ENCODE assay signal across 22 cellular contexts in the genomic region with DNA sequence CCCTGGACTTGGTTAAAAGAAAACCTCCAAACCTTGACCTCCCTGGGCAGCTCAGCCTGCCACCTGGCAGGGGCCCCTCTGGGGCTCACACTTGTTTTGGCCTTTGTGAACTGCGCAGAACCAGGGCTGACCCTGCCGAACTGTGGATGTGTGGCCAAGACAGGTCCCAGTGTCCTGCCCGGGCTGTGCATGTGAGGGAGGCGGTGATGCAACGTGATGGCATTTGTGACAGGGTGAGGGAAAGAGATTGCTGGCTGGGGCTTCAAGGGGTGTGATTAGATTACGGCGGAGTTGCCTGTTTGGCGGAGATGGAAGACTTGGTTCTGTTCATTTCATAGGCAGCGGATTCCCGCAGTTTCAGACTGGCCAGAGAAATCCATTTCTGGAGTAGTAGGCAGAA. TPM values are rescaled to one million over a fixed set of nuclear protein-coding genes. Genes with fewer than 3 reads are reported as not detected.
A peak's percentile ranks its signal among the peaks of the same experiment; 100 is the strongest.
DNase-seq lines count a peak whose midpoint lies in the region; ATAC-seq and TF ChIP-seq lines count a peak whose summit lies in the region.
"Had no signal": no experiment of that assay in that cellular context is flagged by ENCODE, and none has a peak within 500 bp of the region (broad histone marks: within the 10 kb centered on the region; RNA-seq: fewer than 3 reads in every experiment).

No MANE protein-coding gene starts in this region.

- no peak overlapping the region for H3K4me3 ChIP-seq in heart right ventricle
- H3K4me3 ChIP-seq: GM12878, SJSA1 had no signal

- no peak for TF ChIP-seq CTCF in heart right ventricle (IDR thresholded peaks at IDR 0.05)

- intact Hi-C loops in heart right ventricle (cut with DNase I): no loop called here

- H3K27ac ChIP-seq in heart right ventricle: peak overlapping the region; percentile 21 to 85 (median 77)
- H3K27ac ChIP-seq: 22Rv1, SJSA1 had no signal

- peaks cover 0 to 45% (median 16%) of the 10 kb centered on the region in 7 donors for H3K27me3 ChIP-seq in heart right ventricle

- WGBS in heart right ventricle, 2 donors: 18 to 30% methylated on average over 10 of the region's 10 CpGs

- H3K4me1 ChIP-seq in heart right ventricle: peaks cover 0 to 44% (median 14%) of the 10 kb centered on the region in 9 donors
- H3K4me1 ChIP-seq: BE2C, SJSA1 had no signal

- no peaks in the 10 kb centered on the region for H3K36me3 ChIP-seq in heart right ventricle
- H3K36me3 ChIP-seq: BE2C, SJSA1 had no signal

- DNase-seq in NCI-H146 (lab: John Stamatoyannopoulos, UW) (peak; percentile 6), NCI-H146 treated with DMSO at 0.1 percent for 48 hours (lab: John Stamatoyannopoulos, UW; ENCODE audit: unreplicated experiment) (no peak), heart right ventricle (peak; percentile 77 to 80), left lobe of liver (ENCODE audit: low spot score) (peak; percentile 65), dermis blood vessel endothelial cell (no peak), NCI-H128 (lab: John Stamatoyannopoulos, UW; ENCODE audit: unreplicated experiment) (no peak)
- no peak for DNase-seq in activated effector memory CD4-positive, alpha-beta T cell treated with anti-CD3 and anti-CD28 coated beads, Interleukin-2, amount 50 U/mL, for 16 hours
- DNase-seq in stimulated activated CD4-positive, alpha-beta T cell treated with anti-CD3 and anti-CD28 coated beads, Interleukin-2, amount 100 ng/mL, for 24 hours: no peak
- DNase-seq: BE2C; CD4-positive, CD25-positive, alpha-beta regulatory T cell; DMS153; KG1; NCI-H1105 treated with DMSO at 0.1 percent for 48 hours; NCI-H1930; NCI-H345; NCI-H524 treated with DMSO at 0.1 percent for 48 hours; PC-3; RPMI8226 had no signal

- peak; percentile 71 to 91 (median 82) for ATAC-seq in heart right ventricle
- peak; percentile 95 for ATAC-seq in left lobe of liver
- ATAC-seq: GM12878, PC-3 had no signal

- no peaks in the 10 kb centered on the region for H3K9me3 ChIP-seq in heart right ventricle
- H3K9me3 ChIP-seq: BE2C, SJSA1 had no signal

RNA-seq across cellular contexts. Expression of a gene that starts 30.4 kb away (rescaled TPM):
- total RNA-seq in heart right ventricle (100 to 1,000 TPM; 137 to 295 (median 192) TPM), left lobe of liver (not detected), dermis blood vessel endothelial cell (0.28 TPM in 1 of 2 replicates, not detected in the other)
- polyA plus RNA-seq in heart right ventricle: 100 to 1,000 TPM in 1 of 2 donors, 10 to 100 TPM in 1; 69.1 to 274 TPM
- total RNA-seq: CD4-positive, CD25-positive, alpha-beta regulatory T cell; GM12878; PC-3; SJSA1 had no signal
- polyA plus RNA-seq: AG04450; CD4-positive, CD25-positive, alpha-beta regulatory T cell had no signal

Comparison
In these comparisons a context has a peak if more than half of its experiments do, and no peak if none do; other contexts are left out.
1. DNase-seq: peak in NCI-H146 (single experiment), heart right ventricle (2 of 2) and left lobe of liver (single experiment); none in NCI-H146 treated with DMSO at 0.1 percent for 48 hours (single experiment), activated effector memory CD4-positive, alpha-beta T cell treated with anti-CD3 and anti-CD28 coated beads, Interleukin-2, amount 50 U/mL, for 16 hours (single experiment), dermis blood vessel endothelial cell (single experiment), NCI-H128 (single experiment) and stimulated activated CD4-positive, alpha-beta T cell treated with anti-CD3 and anti-CD28 coated beads, Interleukin-2, amount 100 ng/mL, for 24 hours (0 of 2).
2. RNA of a gene that starts 30.4 kb away (total RNA-seq): 137 to 295 TPM in heart right ventricle; not detected in left lobe of liver (single experiment) and 0.28 TPM in dermis blood vessel endothelial cell; every median in the first group is over 100 times any median in the second.